17 cellular contexts compared by ENCODE assay signal in the genomic region with DNA sequence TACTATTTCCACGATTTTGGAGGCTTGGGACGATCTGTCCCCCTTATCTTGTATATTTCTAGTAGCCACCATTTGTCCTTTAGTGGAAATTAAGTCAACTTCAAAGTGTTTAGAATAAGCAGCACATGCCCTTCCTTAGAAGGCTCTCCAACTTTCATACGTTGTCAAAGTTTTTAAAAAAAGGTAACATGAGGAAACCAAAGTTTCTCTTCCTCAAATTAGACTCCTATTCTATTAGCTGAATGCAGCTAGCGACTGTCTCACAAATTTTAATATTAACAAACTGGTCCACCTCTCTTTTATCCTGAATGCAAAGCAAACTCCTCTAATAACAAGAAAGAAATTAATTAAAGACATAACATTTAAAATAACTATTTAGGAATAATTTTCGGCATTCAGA. TPM values are rescaled to one million over a fixed set of nuclear protein-coding genes. Genes with fewer than 3 reads are reported as not detected.
DNase-seq lines count a peak whose midpoint lies in the region; ATAC-seq and TF ChIP-seq lines count a peak whose summit lies in the region.
"Had no signal": no experiment of that assay in that cellular context is flagged by ENCODE, and none has a peak within 500 bp of the region (broad histone marks: within the 10 kb centered on the region; RNA-seq: fewer than 3 reads in every experiment).

No MANE protein-coding gene starts in this region.

- TF ChIP-seq CTCF in CD14-positive monocyte (IDR thresholded peaks at IDR 0.05) (no peak), sigmoid colon (IDR thresholded peaks at IDR 0.05) (no peak), type B pancreatic cell (conservative IDR thresholded peaks at IDR 0.05) (no peak)

- no peaks in the 10 kb centered on the region for H3K9me3 ChIP-seq in sigmoid colon

- peak overlapping the region in 4 of 7 donors; percentile 23 to 57 (median 36) for H3K27ac Mint-ChIP-seq in CD14-positive monocyte
- H3K27ac Mint-ChIP-seq in IgD-negative memory B cell, result peak overlapping the region in 2 of 3 donors; percentile 48 to 82
- H3K27ac Mint-ChIP-seq in effector memory CD8-positive, alpha-beta T cell, result peak overlapping the region; percentile 70 to 77
- H3K27ac Mint-ChIP-seq in type B pancreatic cell, result no peak overlapping the region

- no peak for TF ChIP-seq POLR2A in sigmoid colon (IDR thresholded peaks at IDR 0.05)

- H3K4me1 ChIP-seq in sigmoid colon, result peaks cover 0 to 39% (median 24%) of the 10 kb centered on the region in 4 donors

- H3K27me3 Mint-ChIP-seq in CD14-positive monocyte (ENCODE audit: low read depth in 3 of 3) (peaks cover 0 to 2% (median 0%) of the 10 kb centered on the region in 3 donors), IgD-negative memory B cell (no peaks in the 10 kb centered on the region), type B pancreatic cell (no peaks in the 10 kb centered on the region)
- H3K27me3 Mint-ChIP-seq in effector memory CD8-positive, alpha-beta T cell, result no peaks in the 10 kb centered on the region

- no peak for DNase-seq in CD14-positive monocyte (ENCODE audit: low spot score)
- no peak for DNase-seq in effector memory CD8-positive, alpha-beta T cell
- no peak for DNase-seq in sigmoid colon
- DNase-seq in stimulated activated CD4-positive, alpha-beta T cell treated with anti-CD3 and anti-CD28 coated beads, Interleukin-15, amount 100 ng/mL, for 24 hours, result no peak
- no peak for DNase-seq in stimulated activated CD4-positive, alpha-beta T cell treated with anti-CD3 and anti-CD28 coated beads, Interleukin-2, amount 100 ng/mL, for 24 hours
- DNase-seq in type B pancreatic cell (ENCODE audit: extremely low spot score, unreplicated experiment), result no peak
- DNase-seq in central memory CD4-positive, alpha-beta T cell, result no peak
- DNase-seq: GDM1, KG1, NCI-H1092 treated with DMSO at 0.1 percent for 48 hours, NCI-H146, NCI-H2029, NCI-H345, NCI-H526 had no signal

- ATAC-seq in effector memory CD8-positive, alpha-beta T cell (replicated peaks), result no peak
- ATAC-seq: SK-N-SH treated with all-trans-retinoic acid at 6 μM for 48 hours had no signal

- H3K9me3 Mint-ChIP-seq in CD14-positive monocyte, result peaks cover 4 to 10% (median 7%) of the 10 kb centered on the region in 7 donors
- H3K9me3 Mint-ChIP-seq in IgD-negative memory B cell, result peaks cover 2 to 6% (median 3%) of the 10 kb centered on the region in 3 donors
- no peaks in the 10 kb centered on the region for H3K9me3 Mint-ChIP-seq in effector memory CD8-positive, alpha-beta T cell
- H3K9me3 Mint-ChIP-seq in type B pancreatic cell, result no peaks in the 10 kb centered on the region

- no peak for TF ChIP-seq EP300 in sigmoid colon (IDR thresholded peaks at IDR 0.05)

- H3K4me1 Mint-ChIP-seq in CD14-positive monocyte (peaks cover 30% of the 10 kb centered on the region), IgD-negative memory B cell (peaks cover 13 to 16% (median 13%) of the 10 kb centered on the region in 3 donors), type B pancreatic cell (ENCODE audit: unreplicated experiment) (peaks cover 8% of the 10 kb centered on the region)
- H3K4me1 Mint-ChIP-seq in effector memory CD8-positive, alpha-beta T cell (ENCODE audit: low read depth in 2 of 2), result peaks cover 18 to 32% of the 10 kb centered on the region in 2 donors

- no peak overlapping the region for H3K4me3 Mint-ChIP-seq in CD14-positive monocyte
- peak overlapping the region in 2 of 4 donors; percentile 16 to 57 for H3K4me3 Mint-ChIP-seq in IgD-negative memory B cell
- no peak overlapping the region for H3K4me3 Mint-ChIP-seq in effector memory CD8-positive, alpha-beta T cell
- H3K4me3 Mint-ChIP-seq in type B pancreatic cell, result no peak overlapping the region

- intact Hi-C loops in CD14-positive monocyte (cut with micrococcal nuclease) (loop anchor here in 1 of 2 donors (10.0 kb wide), 1 partner anchor 238 kb away; a partner anchor contains a TSS), sigmoid colon (cut with DNase I) (no loop called here)

- peak overlapping the region in 3 of 4 donors; percentile 31 to 56 (median 34) for H3K27ac ChIP-seq in sigmoid colon
- H3K27ac ChIP-seq: RWPE1 had no signal

- peaks cover 42 to 61% of the 10 kb centered on the region in 2 donors for H3K36me3 Mint-ChIP-seq in CD14-positive monocyte
- H3K36me3 Mint-ChIP-seq in IgD-negative memory B cell, result peaks cover 8% of the 10 kb centered on the region
- peaks cover 36% of the 10 kb centered on the region for H3K36me3 Mint-ChIP-seq in effector memory CD8-positive, alpha-beta T cell (ENCODE audit: insufficient read depth)
- peaks cover 20% of the 10 kb centered on the region for H3K36me3 Mint-ChIP-seq in type B pancreatic cell

- H3K36me3 ChIP-seq in sigmoid colon, result peaks cover 14 to 34% (median 17%) of the 10 kb centered on the region in 4 donors

- H3K27me3 ChIP-seq in sigmoid colon, result no peaks in the 10 kb centered on the region

- no peak overlapping the region for H3K4me3 ChIP-seq in sigmoid colon

- WGBS in sigmoid colon, 2 donors, result 84 to 89% methylated on average over 5 of the region's 5 CpGs

RNA-seq across cellular contexts. Expression of a gene that starts 6.9 kb away (rescaled TPM):
- 10 to 100 TPM; 19.1 to 21.3 TPM for polyA plus RNA-seq in CD14-positive monocyte
- 29.4 TPM for polyA plus RNA-seq in IgD-negative memory B cell
- total RNA-seq in sigmoid colon, result 10 to 100 TPM; 23.4 to 33.0 (median 24.5) TPM
- 10 to 100 TPM; 10.8 to 21.2 (median 19.9) TPM for polyA plus RNA-seq in sigmoid colon
- 24.7 and 31.4 TPM in 2 replicates for total RNA-seq in type B pancreatic cell (ENCODE audit: low replicate concordance)

RNA-seq across cellular contexts. Expression of a gene that starts 35.9 kb away (rescaled TPM):
- 1 to 10 TPM; 5.9 to 6.6 TPM for polyA plus RNA-seq in CD14-positive monocyte
- 7.1 TPM for polyA plus RNA-seq in IgD-negative memory B cell
- 1 to 10 TPM; 2.9 to 7.4 (median 6.6) TPM for total RNA-seq in sigmoid colon
- 1 to 10 TPM; 1.8 to 9.0 (median 3.2) TPM for polyA plus RNA-seq in sigmoid colon
- total RNA-seq in type B pancreatic cell (ENCODE audit: low replicate concordance), result 6.8 and 10.6 TPM in 2 replicates

RNA-seq across cellular contexts. Expression of a gene that starts 36.2 kb away (rescaled TPM):
- polyA plus RNA-seq in CD14-positive monocyte, result 10 to 100 TPM in 1 of 2 donors, 1 to 10 TPM in 1; 8.3 to 13.0 TPM
- polyA plus RNA-seq in IgD-negative memory B cell, result 18.3 TPM
- total RNA-seq in sigmoid colon, result 10 to 100 TPM; 21.6 to 32.5 (median 25.3) TPM
- polyA plus RNA-seq in sigmoid colon, result 10 to 100 TPM; 12.0 to 16.0 (median 12.9) TPM
- 41.9 and 42.3 TPM in 2 replicates for total RNA-seq in type B pancreatic cell (ENCODE audit: low replicate concordance)
